In the genomic region with DNA sequence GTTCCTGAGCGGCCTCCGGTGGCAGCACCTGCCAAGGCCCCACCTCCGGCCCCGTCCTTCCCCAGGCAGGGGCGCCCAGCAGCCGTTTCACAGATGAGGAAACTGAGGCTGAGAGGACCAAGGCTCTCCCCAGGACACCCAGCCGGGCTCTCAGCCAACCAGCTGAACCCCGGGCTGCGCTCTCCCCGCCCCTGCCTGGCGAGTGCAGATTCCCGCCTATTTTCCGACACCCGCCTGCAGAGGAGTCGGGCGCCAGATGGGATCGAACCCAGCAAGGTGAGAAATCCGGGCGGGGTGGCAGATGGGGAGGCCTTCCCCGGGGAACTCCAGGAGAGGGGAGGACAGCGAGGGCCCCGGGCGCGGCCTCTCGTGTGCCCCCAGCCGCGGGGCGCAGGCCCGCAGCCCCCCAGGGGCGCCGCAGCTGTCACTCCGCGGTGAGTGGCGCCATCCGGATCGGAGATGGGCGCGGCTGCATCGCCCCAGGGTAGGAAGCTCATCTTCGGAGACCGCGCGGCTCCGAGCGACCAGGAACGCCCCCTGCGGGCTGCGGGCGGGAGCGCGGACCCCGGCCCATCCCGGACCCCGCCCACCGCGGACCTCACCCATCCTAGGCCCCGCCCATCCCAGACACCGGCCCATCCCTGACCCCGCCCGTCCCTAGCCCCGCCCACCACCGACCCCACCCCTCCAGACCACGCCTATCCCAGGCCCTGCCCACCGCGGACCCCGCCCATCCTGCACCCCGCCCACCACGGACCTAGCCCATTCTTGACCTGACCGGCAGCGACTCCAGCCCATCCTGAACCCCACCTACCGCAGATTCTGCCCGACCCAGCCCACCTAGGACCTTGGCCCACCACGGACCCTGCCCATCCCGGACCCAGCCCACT, we compare ENCODE assay signal across 8 cellular contexts.
DNase-seq lines count a peak whose midpoint lies in the region; ATAC-seq lines count a peak whose summit lies in the region.

No MANE protein-coding gene starts in this region.

- peak; percentile 55 for DNase-seq in DMS114 treated with DMSO at 0.1 percent for 48 hours (lab: John Stamatoyannopoulos, UW; ENCODE audit: unreplicated experiment)
- peak; percentile 8 for DNase-seq in UCSD-AML1 (lab: John Stamatoyannopoulos, UW; ENCODE audit: unreplicated experiment)
- DNase-seq in superior temporal gyrus (ENCODE audit: extremely low spot score): no peak
- DNase-seq in mesenteric fat pad (ENCODE audit: low spot score): no peak

- no peak overlapping the region for H3K27ac ChIP-seq in HUES6 (ENCODE audit: low read depth, low read length)

- no peaks in the 10 kb centered on the region for H3K36me3 ChIP-seq in HUES6 (ENCODE audit: control insufficient read depth, insufficient read depth, low read length)

- peak overlapping the region; percentile 55 for H3K4me3 ChIP-seq in HUES6 (ENCODE audit: low read depth, low read length)
- H3K4me3 ChIP-seq in iPS-18c (ENCODE audit: insufficient read depth, low read depth, low read length): peak overlapping the region; percentile 36; the same call in 1 of the 2 replicates

- peak overlapping the region; percentile 14 for H3K9ac ChIP-seq in HUES6 (ENCODE audit: low read length)

- H3K9me3 ChIP-seq in HUES6 (ENCODE audit: control insufficient read depth, insufficient read depth, low read depth, low read length) (peaks cover 4% of the 10 kb centered on the region), iPS-18c (ENCODE audit: control insufficient read depth, insufficient read depth, low read length) (no peaks in the 10 kb centered on the region)

- H3K27me3 ChIP-seq in HUES6 (ENCODE audit: control insufficient read depth, insufficient read depth, low read length): peaks cover 52% of the 10 kb centered on the region

- ATAC-seq in GM21723 (IDR thresholded peaks at IDR 0.05; ENCODE audit: unreplicated experiment) (no peak), GM18868 (IDR thresholded peaks at IDR 0.05; ENCODE audit: unreplicated experiment) (no peak)

- peaks cover 15% of the 10 kb centered on the region for H3K4me1 ChIP-seq in HUES6 (ENCODE audit: control insufficient read depth, insufficient read depth, low read length)

Comparison
In these comparisons a context has a peak if more than half of its experiments do, and no peak if none do; other contexts are left out.
1. DNase-seq: peak in DMS114 treated with DMSO at 0.1 percent for 48 hours (single experiment) and UCSD-AML1 (single experiment); none in superior temporal gyrus (single experiment) and mesenteric fat pad (single experiment).